8 cellular contexts compared by ENCODE assay signal in genomic region chr3:179146911-179147570, GRCh38. TPM values are rescaled to one million over a fixed set of nuclear protein-coding genes. Genes with fewer than 3 reads are reported as not detected.
A peak's percentile ranks its signal among the peaks of the same experiment; 100 is the strongest.
DNase-seq lines count a peak whose midpoint lies in the region; ATAC-seq, FAIRE-seq and TF ChIP-seq lines count a peak whose summit lies in the region.

No MANE protein-coding gene starts in this region.

- peak overlapping the region; percentile 79 for H3K4me3 ChIP-seq in osteoblast (ENCODE audit: insufficient read depth, low read length)

- peaks cover 32% of the 10 kb centered on the region for H3K4me1 Mint-ChIP-seq in activated T-helper 1 cell treated with anti-CD3 and anti-CD28 coated beads, Interleukin-12 subunit alpha, Interleukin-12 subunit beta, Interleukin-2, Interleukin-4 antibody, amounts not matched to agents 30 ng/mL and 10 ng/mL and 1 ng/mL, durations not matched to agents 14 hours and 24 hours and 36 hours (ENCODE audit: low read depth)

- peaks cover 20% of the 10 kb centered on the region for H4K20me1 ChIP-seq in osteoblast (ENCODE audit: insufficient read depth, low read length)

- no peak overlapping the region for H3K4me3 Mint-ChIP-seq in activated T-helper 1 cell treated with anti-CD3 and anti-CD28 coated beads, Interleukin-12 subunit alpha, Interleukin-12 subunit beta, Interleukin-2, Interleukin-4 antibody, amounts not matched to agents 30 ng/mL and 10 ng/mL and 1 ng/mL, durations not matched to agents 14 hours and 24 hours and 36 hours

- peak overlapping the region; percentile 82 for H3K27ac ChIP-seq in osteoblast (ENCODE audit: low read depth, low read length)

- H3K9me3 ChIP-seq in osteoblast (ENCODE audit: low read depth, low read length), result no peaks in the 10 kb centered on the region

- H3K36me3 ChIP-seq in osteoblast (ENCODE audit: insufficient read depth, low read length), result no peaks in the 10 kb centered on the region

- no peaks in the 10 kb centered on the region for H3K9me3 Mint-ChIP-seq in activated T-helper 1 cell treated with anti-CD3 and anti-CD28 coated beads, Interleukin-12 subunit alpha, Interleukin-12 subunit beta, Interleukin-2, Interleukin-4 antibody, amounts not matched to agents 30 ng/mL and 10 ng/mL and 1 ng/mL, durations not matched to agents 14 hours and 24 hours and 36 hours

- TF ChIP-seq CTCF in D721Med (IDR thresholded peaks at IDR 0.05; ENCODE audit: insufficient read depth, missing control alignments) (peak; percentile 69), osteoblast (IDR thresholded peaks at IDR 0.05; ENCODE audit: extremely low read depth, low read depth, low read length) (peak; percentile 65)

- no peaks in the 10 kb centered on the region for H3K27me3 ChIP-seq in osteoblast (ENCODE audit: insufficient read depth, low read length)

- peak overlapping the region; percentile 100 for H2AFZ ChIP-seq in osteoblast (ENCODE audit: low read length)

- peak; percentile 64 for FAIRE-seq in D721Med (lab: Jason Lieb, UNC)

- H3K79me2 ChIP-seq in osteoblast (ENCODE audit: insufficient read depth, low read length), result peaks cover 36% of the 10 kb centered on the region

- H3K36me3 Mint-ChIP-seq in activated T-helper 1 cell treated with anti-CD3 and anti-CD28 coated beads, Interleukin-12 subunit alpha, Interleukin-12 subunit beta, Interleukin-2, Interleukin-4 antibody, amounts not matched to agents 30 ng/mL and 10 ng/mL and 1 ng/mL, durations not matched to agents 14 hours and 24 hours and 36 hours (ENCODE audit: low read depth), result no peaks in the 10 kb centered on the region

- peaks cover 10% of the 10 kb centered on the region for H3K4me1 ChIP-seq in osteoblast (ENCODE audit: insufficient read depth, low read length)

- H3K27me3 Mint-ChIP-seq in activated T-helper 1 cell treated with anti-CD3 and anti-CD28 coated beads, Interleukin-12 subunit alpha, Interleukin-12 subunit beta, Interleukin-2, Interleukin-4 antibody, amounts not matched to agents 30 ng/mL and 10 ng/mL and 1 ng/mL, durations not matched to agents 14 hours and 24 hours and 36 hours (ENCODE audit: insufficient read depth), result peaks cover 27% of the 10 kb centered on the region

- ATAC-seq in HG03460 (IDR thresholded peaks at IDR 0.05; ENCODE audit: unreplicated experiment), result peak; percentile 20

- H3K4me2 ChIP-seq in osteoblast (ENCODE audit: insufficient read depth, low read length), result peak overlapping the region; percentile 97

- intact Hi-C loops in activated T-helper 1 cell treated with anti-CD3 and anti-CD28 coated beads, Interleukin-12 subunit alpha, Interleukin-12 subunit beta, Interleukin-2, Interleukin-4 antibody, amounts not matched to agents 30 ng/mL and 10 ng/mL and 1 ng/mL, durations not matched to agents 14 hours and 24 hours and 36 hours (cut with micrococcal nuclease), result loop anchor here (1.0 to 5.0 kb wide), 14 partner anchors 42 to 1950 kb away; partner anchors contain the start of genes MFN1, TBL1XR1, TTC14 and USP13

- H3K27ac Mint-ChIP-seq in activated T-helper 1 cell treated with anti-CD3 and anti-CD28 coated beads, Interleukin-12 subunit alpha, Interleukin-12 subunit beta, Interleukin-2, Interleukin-4 antibody, amounts not matched to agents 30 ng/mL and 10 ng/mL and 1 ng/mL, durations not matched to agents 14 hours and 24 hours and 36 hours, result no peak overlapping the region

- DNase-seq in D721Med (ENCODE audit: insufficient read length, low spot score) (no peak), GM19238 (ENCODE audit: insufficient read length, low spot score) (peak; percentile 21), NCI-H460 (ENCODE audit: extremely low read depth, low read depth) (peak; percentile 60), glomerular endothelial cell (ENCODE audit: extremely low read depth, low read depth, low spot score) (peak; percentile 68), osteoblast (ENCODE audit: insufficient read length, low spot score, missing footprints) (peak; percentile 78), UCSD-AML1 (lab: John Stamatoyannopoulos, UW; ENCODE audit: unreplicated experiment) (no peak)
- peak; percentile 26 for DNase-seq in activated T-helper 1 cell treated with anti-CD3 and anti-CD28 coated beads, Interleukin-12 subunit alpha, Interleukin-12 subunit beta, Interleukin-2, Interleukin-4 antibody, amounts not matched to agents 30 ng/mL and 10 ng/mL and 1 ng/mL, durations not matched to agents 14 hours and 24 hours and 36 hours (ENCODE audit: low spot score)

RNA-seq across cellular contexts. Expression of gene PIK3CA, which starts 1.1 kb away (rescaled TPM):
- total RNA-seq in NCI-H460 (2014; rRNA removed; shearing (Covaris generic)), result 10.5 and 13.4 TPM in 2 replicates
- 1.9 and 5.7 TPM in 2 replicates for polyA plus RNA-seq in NCI-H460 (2014; cell fraction: nucleus; rRNA removed)
- 18.9 and 19.7 TPM in 2 replicates for total RNA-seq in activated T-helper 1 cell treated with anti-CD3 and anti-CD28 coated beads, Interleukin-12 subunit alpha, Interleukin-12 subunit beta, Interleukin-2, Interleukin-4 antibody, amounts not matched to agents 30 ng/mL and 10 ng/mL and 1 ng/mL, durations not matched to agents 14 hours and 24 hours and 36 hours
- total RNA-seq in glomerular endothelial cell, result 16.9 and 21.3 TPM in 2 replicates
- 29.8 and 34.7 TPM in 2 replicates for total RNA-seq in osteoblast

Comparison
In these comparisons a context has a peak if more than half of its experiments do, and no peak if none do; other contexts are left out.
1. DNase-seq: peak in GM19238 (single experiment), NCI-H460 (single experiment), activated T-helper 1 cell treated with anti-CD3 and anti-CD28 coated beads, Interleukin-12 subunit alpha, Interleukin-12 subunit beta, Interleukin-2, Interleukin-4 antibody, amounts not matched to agents 30 ng/mL and 10 ng/mL and 1 ng/mL, durations not matched to agents 14 hours and 24 hours and 36 hours (single experiment), glomerular endothelial cell (single experiment) and osteoblast (single experiment); none in D721Med (single experiment) and UCSD-AML1 (single experiment).